ENCODE assay signal across 11 cellular contexts in the genomic region with DNA sequence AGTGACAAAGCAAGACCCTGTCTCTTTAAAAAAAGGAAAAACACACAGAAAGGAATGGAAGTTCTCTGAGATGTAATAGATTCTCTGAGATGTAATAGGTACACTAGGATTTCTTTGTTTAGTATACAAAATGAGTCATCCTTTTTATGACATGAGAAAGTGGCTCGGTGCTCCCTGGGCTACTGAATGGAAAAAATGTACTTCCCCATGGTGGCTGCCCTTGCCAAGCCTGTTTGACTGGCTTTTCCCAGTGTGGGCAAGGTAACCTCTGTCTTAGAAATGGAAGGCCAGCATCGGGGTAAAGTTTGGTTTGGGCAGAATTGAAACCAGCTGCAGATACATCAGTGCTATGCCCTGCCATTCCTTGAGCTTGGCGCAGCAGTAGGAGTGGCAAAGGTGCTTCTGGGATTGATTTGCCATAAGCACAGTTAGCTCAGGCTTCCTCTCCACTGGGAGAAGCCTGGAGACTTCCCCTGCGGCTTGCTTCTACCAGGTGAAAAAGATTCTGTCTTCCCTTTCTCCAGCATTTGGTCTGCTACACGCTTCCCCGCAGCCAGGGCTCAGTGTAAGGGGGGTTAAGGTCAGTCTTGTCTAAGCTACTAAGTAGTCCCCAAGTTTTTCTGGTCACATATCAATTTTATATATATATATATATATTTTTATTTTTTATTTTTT. TPM values are rescaled to one million over a fixed set of nuclear protein-coding genes. Genes with fewer than 3 reads are reported as not detected.
A peak's percentile ranks its signal among the peaks of the same experiment; 100 is the strongest.
DNase-seq lines count a peak whose midpoint lies in the region; ATAC-seq, FAIRE-seq and TF ChIP-seq lines count a peak whose summit lies in the region.
"Had no signal": no experiment of that assay in that cellular context is flagged by ENCODE, and none has a peak within 500 bp of the region (broad histone marks: within the 10 kb centered on the region; RNA-seq: fewer than 3 reads in every experiment).

No MANE protein-coding gene starts in this region.

- H3K9me3 ChIP-seq in Caco-2 = no peaks in the 10 kb centered on the region
- H3K9me3 ChIP-seq: left ventricle myocardium inferior had no signal

- peak overlapping the region; percentile 59 for H3K27ac Mint-ChIP-seq in Caco-2 (ENCODE audit: unreplicated experiment)
- no peak overlapping the region for H3K27ac Mint-ChIP-seq in activated CD8-positive, alpha-beta memory T cell treated with anti-CD3 and anti-CD28 coated beads, Interleukin-2, amount 10 ng/mL, durations not matched to agents 7 days and 5 days
- H3K27ac Mint-ChIP-seq: activated naive CD4-positive, alpha-beta T cell treated with anti-CD3 and anti-CD28 coated beads, Interleukin-2, amount 10 ng/mL, durations not matched to agents 7 days and 5 days had no signal

- H3K36me3 Mint-ChIP-seq in Caco-2 (ENCODE audit: insufficient read depth, unreplicated experiment) = peaks cover 70% of the 10 kb centered on the region
- peaks cover 13% of the 10 kb centered on the region for H3K36me3 Mint-ChIP-seq in activated CD8-positive, alpha-beta memory T cell treated with anti-CD3 and anti-CD28 coated beads, Interleukin-2, amount 10 ng/mL, durations not matched to agents 7 days and 5 days

- H3K4me3 Mint-ChIP-seq in Caco-2 (ENCODE audit: unreplicated experiment) = no peak overlapping the region
- no peak overlapping the region for H3K4me3 Mint-ChIP-seq in activated CD8-positive, alpha-beta memory T cell treated with anti-CD3 and anti-CD28 coated beads, Interleukin-2, amount 10 ng/mL, durations not matched to agents 7 days and 5 days
- H3K4me3 Mint-ChIP-seq: activated naive CD4-positive, alpha-beta T cell treated with anti-CD3 and anti-CD28 coated beads, Interleukin-2, amount 10 ng/mL, durations not matched to agents 7 days and 5 days had no signal

- CTCF ChIA-PET in Caco-2 (lab: Charles Lee) = interaction anchor here (1.2 kb wide), 1 partner anchor 288 kb away, joined by 4 read pairs; no protein-coding TSS in a partner anchor
- CTCF ChIA-PET in activated CD8-positive, alpha-beta memory T cell treated with anti-CD3 and anti-CD28 coated beads, Interleukin-2, amount 10 ng/mL, durations not matched to agents 7 days and 5 days (lab: Charles Lee) = interaction anchor here (0.5 to 1.0 kb wide), 2 partner anchors 17 to 279 kb away, joined by 3 to 5 read pairs; no protein-coding TSS in a partner anchor

- TF ChIP-seq CTCF in Caco-2 (IDR thresholded peaks at IDR 0.05; ENCODE audit: insufficient read depth in 1 of 2, low read depth in 1 of 2, low read length in 1 of 2, severe bottlenecking in 1 of 2, unreplicated experiment in 1 of 2) (no peak), bronchial epithelial cell (IDR thresholded peaks at IDR 0.05; ENCODE audit: insufficient read depth, low read length, severe bottlenecking) (no peak)

- intact Hi-C loops in Caco-2 (cut with micrococcal nuclease; ENCODE audit: unreplicated experiment) = loop anchor here (2.0 kb wide), 1 partner anchor 23 kb away; no protein-coding TSS in a partner anchor

- ATAC-seq in activated CD8-positive, alpha-beta memory T cell treated with anti-CD3 and anti-CD28 coated beads, Interleukin-2, amount 10 ng/mL, durations not matched to agents 7 days and 5 days = no peak

- peak; percentile 86 to 90 for DNase-seq in Caco-2
- DNase-seq in M059J (ENCODE audit: low read depth) = peak; percentile 89
- DNase-seq in bronchial epithelial cell (ENCODE audit: low read depth) = peak; percentile 83
- DNase-seq in mucosa of gallbladder (ENCODE audit: low spot score) = peak; percentile 69
- no peak for DNase-seq in GM19240 (ENCODE audit: insufficient read length, low spot score)
- DNase-seq in stimulated activated CD4-positive, alpha-beta T cell treated with anti-CD3 and anti-CD28 coated beads, Interleukin-12 subunit alpha, Interleukin-12 subunit beta, amount 100 ng/mL, for 4 hours = no peak
- no peak for DNase-seq in activated gamma-delta T cell (lab: John Stamatoyannopoulos, UW)
- DNase-seq in activated CD8-positive, alpha-beta memory T cell treated with anti-CD3 and anti-CD28 coated beads, Interleukin-2, amount 10 ng/mL, durations not matched to agents 7 days and 5 days = no peak
- DNase-seq: activated naive CD4-positive, alpha-beta T cell treated with anti-CD3 and anti-CD28 coated beads, Interleukin-2, amount 10 ng/mL, durations not matched to agents 7 days and 5 days; left ventricle myocardium inferior had no signal

- no peaks in the 10 kb centered on the region for H3K27me3 Mint-ChIP-seq in Caco-2 (ENCODE audit: insufficient read depth, unreplicated experiment)
- H3K27me3 Mint-ChIP-seq in activated CD8-positive, alpha-beta memory T cell treated with anti-CD3 and anti-CD28 coated beads, Interleukin-2, amount 10 ng/mL, durations not matched to agents 7 days and 5 days = no peaks in the 10 kb centered on the region
- H3K27me3 Mint-ChIP-seq: activated naive CD4-positive, alpha-beta T cell treated with anti-CD3 and anti-CD28 coated beads, Interleukin-2, amount 10 ng/mL, durations not matched to agents 7 days and 5 days had no signal

- peaks cover 12% of the 10 kb centered on the region for H3K4me1 ChIP-seq in Caco-2

- POLR2A ChIA-PET in Caco-2 (lab: Charles Lee) = no interaction called here

- H3K9me3 Mint-ChIP-seq in Caco-2 (ENCODE audit: unreplicated experiment) = no peaks in the 10 kb centered on the region
- no peaks in the 10 kb centered on the region for H3K9me3 Mint-ChIP-seq in activated CD8-positive, alpha-beta memory T cell treated with anti-CD3 and anti-CD28 coated beads, Interleukin-2, amount 10 ng/mL, durations not matched to agents 7 days and 5 days (ENCODE audit: low read depth)
- H3K9me3 Mint-ChIP-seq: activated naive CD4-positive, alpha-beta T cell treated with anti-CD3 and anti-CD28 coated beads, Interleukin-2, amount 10 ng/mL, durations not matched to agents 7 days and 5 days had no signal

- H3K36me3 ChIP-seq in Caco-2 (ENCODE audit: control insufficient read depth, insufficient read depth, low read length) (peaks cover 8% of the 10 kb centered on the region; the same call in 1 of the 2 replicates), bronchial epithelial cell (ENCODE audit: control insufficient read depth, insufficient read depth, low read length) (peaks cover 7% of the 10 kb centered on the region)

- no TSS peak for BruUV-seq in Caco-2 (replicated peaks; lab: Mats Ljungman, UMichigan)

- H3K4me3 ChIP-seq in Caco-2 (ENCODE audit: low read depth, low read length) = no peak overlapping the region
- H3K4me3 ChIP-seq in bronchial epithelial cell (ENCODE audit: low read depth, low read length) = no peak overlapping the region
- H3K4me3 ChIP-seq: left ventricle myocardium inferior had no signal

- H3K27me3 ChIP-seq in Caco-2 (replicated peaks; ENCODE audit: control insufficient read depth, insufficient read depth, low read length) (no peaks in the 10 kb centered on the region), bronchial epithelial cell (ENCODE audit: control insufficient read depth, insufficient read depth, low read length) (no peaks in the 10 kb centered on the region)

- FAIRE-seq in bronchial epithelial cell (lab: Jason Lieb, UNC) = no peak
- FAIRE-seq: RCC 7860 had no signal

- H3K4me1 Mint-ChIP-seq in Caco-2 (ENCODE audit: low read depth, unreplicated experiment) = peaks cover 17% of the 10 kb centered on the region
- no peaks in the 10 kb centered on the region for H3K4me1 Mint-ChIP-seq in activated CD8-positive, alpha-beta memory T cell treated with anti-CD3 and anti-CD28 coated beads, Interleukin-2, amount 10 ng/mL, durations not matched to agents 7 days and 5 days
- H3K4me1 Mint-ChIP-seq: activated naive CD4-positive, alpha-beta T cell treated with anti-CD3 and anti-CD28 coated beads, Interleukin-2, amount 10 ng/mL, durations not matched to agents 7 days and 5 days had no signal

RNA-seq across cellular contexts. Expression of gene ARFGEF2, which starts 24.5 kb away (rescaled TPM):
- total RNA-seq in Caco-2 (2022) = 78.8 and 83.2 TPM in 2 replicates
- 23.1 and 35.4 TPM in 2 replicates for total RNA-seq in M059J (2014; rRNA removed; shearing (Covaris generic))
- total RNA-seq in bronchial epithelial cell = 36.1 and 38.9 TPM in 2 replicates
- 37.1 TPM for total RNA-seq in mucosa of gallbladder
- 10 to 100 TPM; 19.0 to 23.7 TPM for total RNA-seq in activated CD8-positive, alpha-beta memory T cell treated with anti-CD3 and anti-CD28 coated beads, Interleukin-2, amount 10 ng/mL, durations not matched to agents 7 days and 5 days

Comparison
In these comparisons a context has a peak if more than half of its experiments do, and no peak if none do; other contexts are left out.
1. DNase-seq: peak in Caco-2 (2 of 2), M059J (single experiment), bronchial epithelial cell (single experiment) and mucosa of gallbladder (single experiment); none in GM19240 (single experiment), stimulated activated CD4-positive, alpha-beta T cell treated with anti-CD3 and anti-CD28 coated beads, Interleukin-12 subunit alpha, Interleukin-12 subunit beta, amount 100 ng/mL, for 4 hours (single experiment), activated gamma-delta T cell (single experiment) and activated CD8-positive, alpha-beta memory T cell treated with anti-CD3 and anti-CD28 coated beads, Interleukin-2, amount 10 ng/mL, durations not matched to agents 7 days and 5 days (single experiment).